16 cellular contexts compared by ENCODE assay signal in genomic region chr17:43814714-43815113, GRCh38. TPM values are rescaled to one million over a fixed set of nuclear protein-coding genes. Genes with fewer than 3 reads are reported as not detected.
DNase-seq lines count a peak whose midpoint lies in the region; ATAC-seq and TF ChIP-seq lines count a peak whose summit lies in the region.
"Had no signal": no experiment of that assay in that cellular context is flagged by ENCODE, and none has a peak within 500 bp of the region (broad histone marks: within the 10 kb centered on the region; RNA-seq: fewer than 3 reads in every experiment).

No MANE protein-coding gene starts in this region.

- intact Hi-C loops in left lung (cut with DNase I): no loop called here

- H3K27me3 ChIP-seq in BJ (ENCODE audit: control insufficient read depth, insufficient read depth, low read length) (no peaks in the 10 kb centered on the region), left lung (no peaks in the 10 kb centered on the region)
- H3K27me3 ChIP-seq: esophagus muscularis mucosa had no signal

- H3K27ac ChIP-seq in left lung: no peak overlapping the region
- H3K27ac ChIP-seq: C4-2B, esophagus muscularis mucosa had no signal

- peaks cover 5 to 8% of the 10 kb centered on the region in 2 donors for H3K4me1 ChIP-seq in left lung

- peak; percentile 64 for ATAC-seq in left lung

- no peaks in the 10 kb centered on the region for H3K9me3 ChIP-seq in left lung
- H3K9me3 ChIP-seq: esophagus muscularis mucosa had no signal

- H3K36me3 ChIP-seq in BJ (ENCODE audit: control insufficient read depth, insufficient read depth, low read length): peaks cover 17% of the 10 kb centered on the region
- H3K36me3 ChIP-seq in left lung: peaks cover 0 to 66% of the 10 kb centered on the region in 2 donors

- TF ChIP-seq CTCF in BJ (IDR thresholded peaks at IDR 0.05; ENCODE audit: insufficient read depth, low read depth, low read length) (no peak), choroid plexus epithelial cell (conservative IDR thresholded peaks at IDR 0.05; ENCODE audit: low read depth, low read length) (no peak), left lung (IDR thresholded peaks at IDR 0.05) (no peak)

- H3K4me3 ChIP-seq in BJ (ENCODE audit: low read depth, low read length): no peak overlapping the region
- no peak overlapping the region for H3K4me3 ChIP-seq in choroid plexus epithelial cell (ENCODE audit: low read depth, low read length)
- no peak overlapping the region for H3K4me3 ChIP-seq in left lung
- H3K4me3 ChIP-seq: esophagus muscularis mucosa had no signal

- peak; percentile 53 for DNase-seq in BJ (ENCODE audit: low read depth)
- DNase-seq in MV-4-11 (lab: John Stamatoyannopoulos, UW): peak; percentile 35
- DNase-seq in choroid plexus epithelial cell (ENCODE audit: low read depth): peak; percentile 91
- DNase-seq in left lung: no peak
- no peak for DNase-seq in cerebellum (ENCODE audit: low spot score)
- no peak for DNase-seq in GDM1 (lab: John Stamatoyannopoulos, UW)
- no peak for DNase-seq in activated T-cell treated with anti-CD3 and anti-CD28 coated beads, Interleukin-2, amount 50 U/mL, for 48 hours
- no peak for DNase-seq in activated gamma-delta T cell treated with Interleukin-2 at 50 U/mL for 16 hours
- DNase-seq: activated CD4-positive, alpha-beta memory T cell treated with anti-CD3 and anti-CD28 coated beads, Interleukin-2, amount 10 ng/mL, durations not matched to agents 7 days and 5 days; caudate nucleus; NCI-H510A had no signal

- POLR2A ChIA-PET in BJ (lab: Charles Lee): no interaction called here

- CTCF ChIA-PET in BJ (lab: Yijun Ruan, JAX): interaction anchor here (4.1 kb wide), 1 partner anchor 12 kb away, joined by 21 read pairs; no protein-coding TSS in a partner anchor

RNA-seq across cellular contexts. Expression of gene MPP3, which starts 18.2 kb away (rescaled TPM):
- 4.6 and 7.9 TPM in 2 replicates for polyA plus RNA-seq in BJ (2011; rRNA removed)
- 3.7 and 4.9 TPM in 2 replicates for polyA minus RNA-seq in BJ (2011; rRNA and poly(A)+ RNA removed)
- total RNA-seq in left lung (10 to 100 TPM; 14.4 to 17.9 TPM), cerebellum (49.0 TPM)
- total RNA-seq: activated CD4-positive, alpha-beta memory T cell treated with anti-CD3 and anti-CD28 coated beads, Interleukin-2, amount 10 ng/mL, durations not matched to agents 7 days and 5 days had no signal

RNA-seq across cellular contexts. Expression of gene CD300LG, which starts 32.3 kb away (rescaled TPM):
- polyA plus RNA-seq in BJ (2011; rRNA removed): not detected in 2 replicates
- not detected in 2 replicates for polyA minus RNA-seq in BJ (2011; rRNA and poly(A)+ RNA removed)
- 1 to 10 TPM; 1.6 to 7.1 TPM for total RNA-seq in left lung
- not detected for total RNA-seq in cerebellum
- total RNA-seq: activated CD4-positive, alpha-beta memory T cell treated with anti-CD3 and anti-CD28 coated beads, Interleukin-2, amount 10 ng/mL, durations not matched to agents 7 days and 5 days; H9; mononuclear cell; progenitor cell of endocrine pancreas had no signal

RNA-seq across cellular contexts. Expression of gene CFAP97D1, which starts 34.5 kb away (rescaled TPM):
- not detected in 2 replicates for polyA plus RNA-seq in BJ (2011; rRNA removed)
- polyA minus RNA-seq in BJ (2011; rRNA and poly(A)+ RNA removed): not detected in 2 replicates
- not detected for total RNA-seq in left lung
- total RNA-seq in cerebellum: not detected
- total RNA-seq: activated CD4-positive, alpha-beta memory T cell treated with anti-CD3 and anti-CD28 coated beads, Interleukin-2, amount 10 ng/mL, durations not matched to agents 7 days and 5 days; H9; mononuclear cell; progenitor cell of endocrine pancreas had no signal

RNA-seq across cellular contexts. Expression of gene DUSP3, which starts 35.9 kb away (rescaled TPM):
- 27.6 and 27.9 TPM in 2 replicates for polyA plus RNA-seq in BJ (2011; rRNA removed)
- 25.5 and 30.5 TPM in 2 replicates for polyA minus RNA-seq in BJ (2011; rRNA and poly(A)+ RNA removed)
- total RNA-seq in left lung (100 to 1,000 TPM in 1 of 2 donors, 10 to 100 TPM in 1; 95.8 to 105 TPM), cerebellum (24.1 TPM)

RNA-seq across cellular contexts. Expression of gene SOST, which starts 56.1 kb away (rescaled TPM):
- polyA plus RNA-seq in BJ (2011; rRNA removed): not detected in 2 replicates
- not detected in 2 replicates for polyA minus RNA-seq in BJ (2011; rRNA and poly(A)+ RNA removed)
- under 1 TPM in 1 of 2 donors, not detected in 1; 0.12 TPM for total RNA-seq in left lung
- total RNA-seq in cerebellum: not detected
- total RNA-seq: activated CD4-positive, alpha-beta memory T cell treated with anti-CD3 and anti-CD28 coated beads, Interleukin-2, amount 10 ng/mL, durations not matched to agents 7 days and 5 days; esophagus muscularis mucosa; H9; mononuclear cell had no signal

Comparison
In these comparisons a context has a peak if more than half of its experiments do, and no peak if none do; other contexts are left out.
1. DNase-seq: peak in BJ (single experiment), MV-4-11 (single experiment) and choroid plexus epithelial cell (single experiment); none in left lung (0 of 2), cerebellum (single experiment), GDM1 (single experiment), activated T-cell treated with anti-CD3 and anti-CD28 coated beads, Interleukin-2, amount 50 U/mL, for 48 hours (0 of 2) and activated gamma-delta T cell treated with Interleukin-2 at 50 U/mL for 16 hours (single experiment).